In the genomic region with DNA sequence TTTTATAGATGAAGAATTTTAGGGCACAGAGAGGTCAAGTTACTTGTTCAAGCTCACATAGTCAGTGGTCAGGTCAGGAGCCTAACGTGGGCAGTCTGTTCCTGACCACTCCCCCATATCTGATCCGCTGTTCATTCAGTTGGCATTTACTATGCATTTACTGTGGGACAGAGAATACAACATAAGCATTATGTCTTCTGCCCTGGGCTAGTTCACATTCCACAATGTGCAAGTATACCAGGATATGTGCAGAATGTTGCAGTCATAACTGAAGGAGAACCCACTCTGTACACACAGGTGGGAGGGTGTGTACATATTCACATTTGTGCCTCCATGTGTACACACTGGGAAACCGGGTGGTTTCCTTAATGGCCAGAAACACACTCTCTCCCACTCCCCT, we compare ENCODE assay signal across 10 cellular contexts.
"Had no signal": no experiment of that assay in that cellular context is flagged by ENCODE, and none has a peak within 500 bp of the region (broad histone marks: within the 10 kb centered on the region; RNA-seq: fewer than 3 reads in every experiment).

No MANE protein-coding gene starts in this region.

- H3K27ac ChIP-seq: GM23248, HL-60, KMS-11 had no signal

- H3K4me1 ChIP-seq: HAP-1 had no signal

- ATAC-seq: HCT116, HepG2 had no signal

- H3K36me3 ChIP-seq: HAP-1 had no signal

- H3K9ac ChIP-seq: GM23248, KMS-11 had no signal

- DNase-seq: GM23248, GOT3, H7, HFFc6, KBM-7 had no signal

- H3K4me3 ChIP-seq: GM23248, HAP-1 had no signal

- H2AFZ ChIP-seq: GM23248 had no signal

- H3K4me2 ChIP-seq: KMS-11 had no signal

- H3K9me3 ChIP-seq: HAP-1 had no signal
